ENCODE assay signal across 25 cellular contexts in genomic region chr19:58084596-58085347, GRCh38. TPM values are rescaled to one million over a fixed set of nuclear protein-coding genes. Genes with fewer than 3 reads are reported as not detected.
"Had no signal": no experiment of that assay in that cellular context is flagged by ENCODE, and none has a peak within 500 bp of the region (broad histone marks: within the 10 kb centered on the region; RNA-seq: fewer than 3 reads in every experiment).

No MANE protein-coding gene starts in this region.

- ATAC-seq: sciatic nerve; stimulated activated memory B cell treated with anti-CD40 and anti-IgM and Interleukin-4, amounts not matched to agents 10 μg/mL and 1 μg/mL and 100 μg/mL, for 72 hours had no signal

- H3K27me3 Mint-ChIP-seq: stimulated activated memory B cell treated with anti-CD40 and anti-IgM and Interleukin-4, amounts not matched to agents 10 μg/mL and 1 μg/mL and 100 μg/mL, for 72 hours; type B pancreatic cell had no signal

- H3K9ac ChIP-seq: parathyroid adenoma had no signal

- DNase-seq: cortex of kidney; dorsolateral prefrontal cortex; effector CD8-positive, alpha-beta T cell; foreskin melanocyte; kidney glomerular epithelial cell; mesenchymal stem cell; midbrain; occipital lobe; spleen; stimulated activated CD4-positive, alpha-beta T cell treated with anti-CD3 and anti-CD28 coated beads, Interleukin-15, amount 100 ng/mL, for 24 hours; stimulated activated CD4-positive, alpha-beta T cell treated with anti-CD3 and anti-CD28 coated beads, Interleukin-1b, Interleukin-23, amount 100 ng/mL, for 48 hours; stimulated activated CD4-positive, alpha-beta T cell treated with anti-CD3 and anti-CD28 coated beads, Interleukin-4, amount 100 ng/mL, for 24 hours; thyroid gland; uterus had no signal

- H3K27ac ChIP-seq: dorsolateral prefrontal cortex, hepatocyte, parathyroid adenoma, prostate gland, spleen, thyroid gland, uterus had no signal

- H3K4me3 ChIP-seq: dorsolateral prefrontal cortex, hepatocyte, lung, prostate gland, spleen, thyroid gland, uterus had no signal

- FAIRE-seq: islet of Langerhans had no signal

- H3K27me3 ChIP-seq: dorsolateral prefrontal cortex, hepatocyte, spleen, thyroid gland, uterus had no signal

- H3K4me2 ChIP-seq: hepatocyte had no signal

- H3K4me1 ChIP-seq: parathyroid adenoma, prostate gland, spleen, thyroid gland, uterus had no signal

- H2AFZ ChIP-seq: hepatocyte, parathyroid adenoma had no signal

- H3K36me3 ChIP-seq: uterus had no signal

- H3K4me1 Mint-ChIP-seq: nephron; stimulated activated memory B cell treated with anti-CD40 and anti-IgM and Interleukin-4, amounts not matched to agents 10 μg/mL and 1 μg/mL and 100 μg/mL, for 72 hours had no signal

- H3K79me2 ChIP-seq: hepatocyte, parathyroid adenoma had no signal

- H3K9me3 ChIP-seq: prostate gland, thyroid gland had no signal

- H3K27ac Mint-ChIP-seq: nephron; stimulated activated memory B cell treated with anti-CD40 and anti-IgM and Interleukin-4, amounts not matched to agents 10 μg/mL and 1 μg/mL and 100 μg/mL, for 72 hours; type B pancreatic cell had no signal

- H3K4me3 Mint-ChIP-seq: nephron; stimulated activated memory B cell treated with anti-CD40 and anti-IgM and Interleukin-4, amounts not matched to agents 10 μg/mL and 1 μg/mL and 100 μg/mL, for 72 hours; type B pancreatic cell had no signal

RNA-seq across cellular contexts. Expression of gene ZSCAN1, which starts 50.9 kb away (rescaled TPM):
- total RNA-seq: renal cortical epithelial cell, skeletal muscle tissue, spleen, uterus had no signal
